ENCODE assay signal across 1 cellular context in the genomic region with DNA sequence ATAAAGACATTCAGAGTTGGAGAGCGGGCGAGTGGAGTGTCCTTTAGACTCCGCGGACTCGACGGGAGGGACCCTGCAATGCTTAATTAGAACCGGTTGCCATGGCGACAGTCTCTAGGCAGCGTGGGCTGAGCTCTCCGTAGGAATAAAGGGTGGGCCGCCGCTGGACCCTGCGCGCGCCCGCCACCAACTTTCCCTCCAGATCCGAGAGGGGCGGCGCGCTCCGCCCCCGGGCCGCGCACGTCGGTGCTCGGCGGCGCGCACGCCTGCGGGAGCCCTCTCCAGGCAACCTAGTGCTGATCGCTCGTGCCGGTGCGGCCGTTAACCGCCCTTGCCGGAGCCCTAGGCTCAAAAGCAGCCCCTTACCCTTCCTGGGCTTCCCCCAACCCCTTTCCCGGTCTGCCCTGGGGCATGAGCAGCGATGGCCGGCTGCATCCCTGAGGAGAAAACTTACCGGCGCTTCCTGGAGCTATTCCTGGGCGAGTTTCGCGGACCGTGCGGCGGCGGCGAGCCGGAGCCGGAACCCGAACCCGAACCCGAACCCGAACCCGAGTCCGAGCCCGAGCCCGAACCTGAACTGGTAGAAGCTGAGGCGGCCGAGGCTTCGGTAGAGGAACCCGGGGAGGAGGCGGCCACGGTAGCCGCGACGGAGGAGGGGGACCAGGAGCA.
TF ChIP-seq lines count a peak whose summit lies in the region.

A gene (plus strand): TSS at position 278 of the 669 bp plus-strand sequence.

TF ChIP-seq in K562, 482 proteins besides CTCF, POLR2A, EP300 and RAD21 (continued from another document):
- TF ChIP-seq, protein P1, sequence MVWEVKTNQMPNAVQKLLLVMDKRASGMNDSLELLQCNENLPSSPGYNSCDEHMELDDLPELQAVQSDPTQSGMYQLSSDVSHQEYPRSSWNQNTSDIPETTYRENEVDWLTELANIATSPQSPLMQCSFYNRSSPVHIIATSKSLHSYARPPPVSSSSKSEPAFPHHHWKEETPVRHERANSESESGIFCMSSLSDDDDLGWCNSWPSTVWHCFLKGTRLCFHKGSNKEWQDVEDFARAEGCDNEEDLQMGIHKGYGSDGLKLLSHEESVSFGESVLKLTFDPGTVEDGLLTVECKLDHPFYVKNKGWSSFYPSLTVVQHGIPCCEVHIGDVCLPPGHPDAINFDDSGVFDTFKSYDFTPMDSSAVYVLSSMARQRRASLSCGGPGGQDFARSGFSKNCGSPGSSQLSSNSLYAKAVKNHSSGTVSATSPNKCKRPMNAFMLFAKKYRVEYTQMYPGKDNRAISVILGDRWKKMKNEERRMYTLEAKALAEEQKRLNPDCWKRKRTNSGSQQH (CRISPR knock-in tag; IDR thresholded peaks at IDR 0.05), result no peak
- TF ChIP-seq, protein P2, sequence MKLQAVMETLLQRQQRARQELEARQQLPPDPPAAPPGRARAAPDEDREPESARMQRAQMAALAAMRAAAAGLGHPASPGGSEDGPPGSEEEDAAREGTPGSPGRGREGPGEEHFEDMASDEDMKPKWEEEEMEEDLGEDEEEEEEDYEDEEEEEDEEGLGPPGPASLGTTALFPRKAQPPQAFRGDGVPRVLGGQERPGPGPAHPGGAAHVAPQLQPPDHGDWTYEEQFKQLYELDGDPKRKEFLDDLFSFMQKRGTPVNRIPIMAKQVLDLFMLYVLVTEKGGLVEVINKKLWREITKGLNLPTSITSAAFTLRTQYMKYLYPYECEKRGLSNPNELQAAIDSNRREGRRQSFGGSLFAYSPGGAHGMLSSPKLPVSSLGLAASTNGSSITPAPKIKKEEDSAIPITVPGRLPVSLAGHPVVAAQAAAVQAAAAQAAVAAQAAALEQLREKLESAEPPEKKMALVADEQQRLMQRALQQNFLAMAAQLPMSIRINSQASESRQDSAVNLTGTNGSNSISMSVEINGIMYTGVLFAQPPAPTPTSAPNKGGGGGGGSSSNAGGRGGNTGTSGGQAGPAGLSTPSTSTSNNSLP (IDR thresholded peaks at IDR 0.05; ENCODE audit: borderline replicate concordance, low read depth, low read length), result no peak
- TF ChIP-seq TOE1 (IDR thresholded peaks at IDR 0.05; ENCODE audit: borderline replicate concordance) (no peak), TOE1 (CRISPR knock-in tag; IDR thresholded peaks at IDR 0.05; ENCODE audit: borderline replicate concordance, low read depth) (no peak), ZNF830 (CRISPR knock-in tag; IDR thresholded peaks at IDR 0.05) (no peak)
